In genomic region chr15:45391746-45392711, GRCh38 we compare ENCODE assay signal across 9 cellular contexts. TPM values are rescaled to one million over a fixed set of nuclear protein-coding genes. Genes with fewer than 3 reads are reported as not detected.
A peak's percentile ranks its signal among the peaks of the same experiment; 100 is the strongest.
DNase-seq lines count a peak whose midpoint lies in the region; ATAC-seq and TF ChIP-seq lines count a peak whose summit lies in the region.
"Had no signal": no experiment of that assay in that cellular context is flagged by ENCODE, and none has a peak within 500 bp of the region (broad histone marks: within the 10 kb centered on the region; RNA-seq: fewer than 3 reads in every experiment).

No MANE protein-coding gene starts in this region.

- 83 to 85% methylated on average over 7 of the region's 7 CpGs for WGBS in heart right ventricle, 2 donors
- 62% methylated on average over 7 of the region's 7 CpGs for WGBS in esophagus muscularis mucosa

- no peak for TF ChIP-seq EP300 in esophagus muscularis mucosa (IDR thresholded peaks at IDR 0.05)

- H3K27me3 ChIP-seq in heart right ventricle (no peaks in the 10 kb centered on the region), esophagus muscularis mucosa (peaks cover 0 to 21% (median 3%) of the 10 kb centered on the region in 4 donors)

- intact Hi-C loops in heart right ventricle (cut with DNase I) (no loop called here), esophagus muscularis mucosa (cut with DNase I) (no loop called here)

- no peaks in the 10 kb centered on the region for H3K9me3 ChIP-seq in heart right ventricle
- H3K9me3 ChIP-seq in esophagus muscularis mucosa, result no peaks in the 10 kb centered on the region
- H3K9me3 ChIP-seq: SJSA1 had no signal

- H3K4me1 ChIP-seq in heart right ventricle, result peaks cover 0 to 31% (median 20%) of the 10 kb centered on the region in 9 donors
- H3K4me1 ChIP-seq in esophagus muscularis mucosa, result peaks cover 0 to 1% (median 0%) of the 10 kb centered on the region in 4 donors
- H3K4me1 ChIP-seq: SJSA1 had no signal

- TF ChIP-seq CTCF in heart right ventricle (IDR thresholded peaks at IDR 0.05) (no peak), esophagus muscularis mucosa (IDR thresholded peaks at IDR 0.05) (no peak)

- peak overlapping the region in 3 of 10 donors; percentile 3 to 78 (median 13) for H3K27ac ChIP-seq in heart right ventricle
- H3K27ac ChIP-seq in esophagus muscularis mucosa (replicated peaks in 1 of 4), result no peak overlapping the region
- H3K27ac ChIP-seq: SJSA1 had no signal

- ATAC-seq in GM18508 (IDR thresholded peaks at IDR 0.05; ENCODE audit: insufficient read depth, unreplicated experiment) (peak; percentile 91), GM21717 (IDR thresholded peaks at IDR 0.05; ENCODE audit: unreplicated experiment) (peak; percentile 89), HG03571 (IDR thresholded peaks at IDR 0.05; ENCODE audit: unreplicated experiment) (peak; percentile 93), heart right ventricle (peak in 7 of 8 donors; percentile 18 to 70 (median 58))

- H3K4me3 ChIP-seq in heart right ventricle, result no peak overlapping the region
- H3K4me3 ChIP-seq in esophagus muscularis mucosa, result no peak overlapping the region
- H3K4me3 ChIP-seq: SJSA1 had no signal

- TF ChIP-seq POLR2A in esophagus muscularis mucosa (IDR thresholded peaks at IDR 0.05; ENCODE audit: low read depth), result no peak

- DNase-seq in heart right ventricle (no peak), NCI-H1105 treated with DMSO at 0.1 percent for 48 hours (lab: John Stamatoyannopoulos, UW) (no peak), esophagus muscularis mucosa (ENCODE audit: extremely low spot score) (no peak), NCI-H1436 treated with DMSO at 0.1 percent for 48 hours (lab: John Stamatoyannopoulos, UW) (no peak), DMS79 treated with DMSO at 0.1 percent for 48 hours (lab: John Stamatoyannopoulos, UW) (no peak)

- no peaks in the 10 kb centered on the region for H3K36me3 ChIP-seq in heart right ventricle
- no peaks in the 10 kb centered on the region for H3K36me3 ChIP-seq in esophagus muscularis mucosa
- H3K36me3 ChIP-seq: SJSA1 had no signal

RNA-seq across cellular contexts. Expression of gene GATM, which starts 13.7 kb away (rescaled TPM):
- total RNA-seq in heart right ventricle (10 to 100 TPM in 9 of 10 donors, 1 to 10 TPM in 1; 9.6 to 97.8 (median 30.8) TPM), esophagus muscularis mucosa (10 to 100 TPM; 21.7 to 34.2 (median 24.4) TPM)
- polyA plus RNA-seq in heart right ventricle, result 1 to 10 TPM; 4.7 to 8.6 TPM
- total RNA-seq: SJSA1 had no signal
